In genomic region chr12:81992461-81992860, GRCh38 we compare ENCODE assay signal across 8 cellular contexts.
DNase-seq lines count a peak whose midpoint lies in the region; ATAC-seq, FAIRE-seq and TF ChIP-seq lines count a peak whose summit lies in the region.

No MANE protein-coding gene starts in this region.

- CTCF ChIA-PET in activated CD4-positive, alpha-beta memory T cell treated with anti-CD3 and anti-CD28 coated beads for 36 hours (lab: Charles Lee) = interaction anchor here (1.7 kb wide), 1 partner anchor 349 kb away, joined by 7 read pairs; no protein-coding TSS in a partner anchor

- in situ Hi-C loops in gastrocnemius medialis (cut with MboI; ENCODE audit: low sequenced_read_pairs in 4 of 4) = no loop called here

- POLR2A ChIA-PET in activated CD4-positive, alpha-beta memory T cell treated with anti-CD3 and anti-CD28 coated beads for 36 hours (lab: Charles Lee) = no interaction called here

- H3K4me1 ChIP-seq in right lobe of liver = no peaks in the 10 kb centered on the region
- H3K4me1 ChIP-seq in gastrocnemius medialis = no peaks in the 10 kb centered on the region

- no peak for FAIRE-seq in GM12892 (lab: Jason Lieb, UNC)

- no peaks in the 10 kb centered on the region for H3K9me3 Mint-ChIP-seq in activated CD4-positive, alpha-beta memory T cell treated with anti-CD3 and anti-CD28 coated beads for 36 hours

- no peaks in the 10 kb centered on the region for H3K36me3 Mint-ChIP-seq in activated CD4-positive, alpha-beta memory T cell treated with anti-CD3 and anti-CD28 coated beads for 36 hours

- H3K27me3 Mint-ChIP-seq in activated CD4-positive, alpha-beta memory T cell treated with anti-CD3 and anti-CD28 coated beads for 36 hours = no peaks in the 10 kb centered on the region

- DNase-seq in activated CD4-positive, alpha-beta memory T cell treated with anti-CD3 and anti-CD28 coated beads for 36 hours = peak; percentile 26
- DNase-seq in right lobe of liver (no peak), NCI-H2107 treated with DMSO at 0.1 percent for 48 hours (lab: John Stamatoyannopoulos, UW; ENCODE audit: unreplicated experiment) (no peak), gastrocnemius medialis (no peak), GM12892 (ENCODE audit: insufficient read length) (no peak)

- ATAC-seq in HG03460 (IDR thresholded peaks at IDR 0.05; ENCODE audit: unreplicated experiment) (peak; percentile 67), right lobe of liver (peak in 3 of 4 donors; percentile 25 to 60 (median 49)), gastrocnemius medialis (no peak), HG03139 (IDR thresholded peaks at IDR 0.05; ENCODE audit: unreplicated experiment) (no peak)

- no peak overlapping the region for H3K4me3 Mint-ChIP-seq in activated CD4-positive, alpha-beta memory T cell treated with anti-CD3 and anti-CD28 coated beads for 36 hours

- H3K9me3 ChIP-seq in right lobe of liver (no peaks in the 10 kb centered on the region), gastrocnemius medialis (no peaks in the 10 kb centered on the region)

- H3K4me1 Mint-ChIP-seq in activated CD4-positive, alpha-beta memory T cell treated with anti-CD3 and anti-CD28 coated beads for 36 hours (ENCODE audit: low read depth) = no peaks in the 10 kb centered on the region

- H3K36me3 ChIP-seq in right lobe of liver (no peaks in the 10 kb centered on the region), gastrocnemius medialis (no peaks in the 10 kb centered on the region)

- H3K27ac ChIP-seq in right lobe of liver (no peak overlapping the region), gastrocnemius medialis (no peak overlapping the region)

- intact Hi-C loops in activated CD4-positive, alpha-beta memory T cell treated with anti-CD3 and anti-CD28 coated beads for 36 hours (cut with micrococcal nuclease) = loop anchor here (1.0 kb wide), 1 partner anchor 348 kb away; no protein-coding TSS in a partner anchor
- intact Hi-C loops in right lobe of liver (cut with DNase I) = no loop called here
- intact Hi-C loops in gastrocnemius medialis (cut with DNase I; ENCODE audit: low total_unique reads) = no loop called here

- peak; percentile 30; the same call in 2 of the 3 replicates for TF ChIP-seq CTCF in GM12872 (IDR thresholded peaks at IDR 0.05; ENCODE audit: insufficient read depth, low read depth, low read length)
- peak in 3 of 4 donors; percentile 8 to 18 (median 17) for TF ChIP-seq CTCF in right lobe of liver (IDR thresholded peaks at IDR 0.05)
- no peak for TF ChIP-seq CTCF in gastrocnemius medialis (IDR thresholded peaks at IDR 0.05 in 4 of 5, conservative IDR thresholded peaks at IDR 0.05 in 1 of 5)

- no peak overlapping the region for H3K4me3 ChIP-seq in right lobe of liver
- no peak overlapping the region for H3K4me3 ChIP-seq in gastrocnemius medialis

- TF ChIP-seq POLR2A in right lobe of liver (IDR thresholded peaks at IDR 0.05) (no peak), gastrocnemius medialis (IDR thresholded peaks at IDR 0.05) (no peak), GM12892 (IDR thresholded peaks at IDR 0.05; ENCODE audit: low read depth, low read length) (no peak)

- 23% methylated on average over 2 of the region's 2 CpGs for WGBS in right lobe of liver (ENCODE audit: insufficient coverage, low coverage, low lambda C conversion rate, missing lambda C conversion rate)

- H3K27me3 ChIP-seq in right lobe of liver (no peaks in the 10 kb centered on the region), gastrocnemius medialis (no peaks in the 10 kb centered on the region)

- no peak overlapping the region for H3K27ac Mint-ChIP-seq in activated CD4-positive, alpha-beta memory T cell treated with anti-CD3 and anti-CD28 coated beads for 36 hours

Comparison
In these comparisons a context has a peak if more than half of its experiments do, and no peak if none do; other contexts are left out.
1. CTCF ChIP-seq: peak in GM12872 (single experiment) and right lobe of liver (3 of 4); none in gastrocnemius medialis (0 of 5).
2. ATAC-seq: peak in HG03460 (single experiment) and right lobe of liver (3 of 4); none in gastrocnemius medialis (0 of 2) and HG03139 (single experiment).